ENCODE assay signal across 20 cellular contexts in the genomic region with DNA sequence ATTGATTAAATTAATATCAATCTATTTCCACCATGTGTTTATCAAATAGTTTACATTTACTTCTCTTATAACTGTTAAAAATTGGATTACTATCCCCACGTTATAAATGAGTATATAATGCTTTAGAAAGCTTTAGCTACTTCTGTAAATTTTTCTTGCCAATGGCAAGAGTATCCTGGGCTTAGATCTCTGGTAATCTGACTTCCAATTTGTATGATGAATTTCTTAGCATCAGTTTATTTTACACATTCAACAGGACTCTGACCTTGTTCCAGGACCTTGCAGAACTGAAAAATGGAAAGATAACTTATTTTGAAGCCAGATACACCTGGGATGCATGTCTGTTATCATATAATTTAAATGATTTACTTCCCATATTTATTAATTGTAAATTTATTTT.
DNase-seq lines count a peak whose midpoint lies in the region; FAIRE-seq and TF ChIP-seq lines count a peak whose summit lies in the region.
"Had no signal": no experiment of that assay in that cellular context is flagged by ENCODE, and none has a peak within 500 bp of the region (broad histone marks: within the 10 kb centered on the region; RNA-seq: fewer than 3 reads in every experiment).

No MANE protein-coding gene starts in this region.

- no peaks in the 10 kb centered on the region for H3K36me3 ChIP-seq in OCI-LY3 (replicated peaks; ENCODE audit: low read depth, low read length)
- H3K36me3 ChIP-seq in SK-N-SH (replicated peaks in 1 of 2; ENCODE audit: control insufficient read depth in 1 of 2, insufficient read depth in 2 of 2, low read length in 1 of 2) = no peaks in the 10 kb centered on the region
- H3K36me3 ChIP-seq: BLaER1 had no signal

- POLR2A ChIA-PET in SK-N-SH (lab: Yijun Ruan, JAX) = no interaction called here

- H3K4me2 ChIP-seq in OCI-LY3 (ENCODE audit: low read length) = no peak overlapping the region
- H3K4me2 ChIP-seq in SK-N-SH = no peak overlapping the region
- H3K4me2 ChIP-seq: BLaER1 had no signal

- H3K79me2 ChIP-seq in OCI-LY3 (ENCODE audit: low read length) = no peaks in the 10 kb centered on the region
- no peaks in the 10 kb centered on the region for H3K79me2 ChIP-seq in SK-N-SH (ENCODE audit: insufficient read depth)

- peak; percentile 6 for FAIRE-seq in D721Med (lab: Jason Lieb, UNC)
- FAIRE-seq: GM12878, GM19239 had no signal

- H4K20me1 ChIP-seq in OCI-LY3 (ENCODE audit: insufficient read depth, low read length) = no peaks in the 10 kb centered on the region
- no peaks in the 10 kb centered on the region for H4K20me1 ChIP-seq in SK-N-SH (ENCODE audit: insufficient read depth)
- H4K20me1 ChIP-seq: BLaER1 had no signal

- H3K4me3 ChIP-seq in OCI-LY3 (ENCODE audit: low read length) (no peak overlapping the region), SK-N-SH (ENCODE audit: low read depth in 2 of 2, low read length in 1 of 2) (no peak overlapping the region)
- H3K4me3 ChIP-seq: BLaER1, GM12878, GM23248 had no signal

- H3K4me1 ChIP-seq in OCI-LY3 (ENCODE audit: low read length) = no peaks in the 10 kb centered on the region
- no peaks in the 10 kb centered on the region; a peak in 2 of 4 replicates for H3K4me1 ChIP-seq in SK-N-SH (ENCODE audit: control insufficient read depth in 1 of 2, insufficient read depth in 2 of 2, low read depth in 1 of 2, low read length in 1 of 2)
- H3K4me1 ChIP-seq: BLaER1 had no signal

- H3K27ac ChIP-seq in OCI-LY3 (ENCODE audit: low read length) (no peak overlapping the region), SK-N-SH (ENCODE audit: low read depth in 2 of 2, low read length in 1 of 2) (no peak overlapping the region)
- H3K27ac ChIP-seq: 22Rv1, BLaER1, C4-2B, GM23248 had no signal

- WGBS in SK-N-SH (ENCODE audit: low lambda C conversion rate) = 81% methylated on average over 1 of the region's 1 CpG

- DNase-seq in D721Med (ENCODE audit: insufficient read length, low spot score) = no peak
- DNase-seq in SK-N-SH = no peak
- no peak for DNase-seq in activated naive CD4-positive, alpha-beta T cell (lab: John Stamatoyannopoulos, UW)
- no peak for DNase-seq in cerebellar nuclear complex (lab: John Stamatoyannopoulos, UW)
- DNase-seq in activated naive CD4-positive, alpha-beta T cell treated with Interleukin-2 at 50 U/mL for 16 hours = no peak
- DNase-seq: Caco-2; CD4-positive, CD25-positive, alpha-beta regulatory T cell; CD8-positive, alpha-beta T cell; DMS 273 treated with DMSO at 0.1 percent for 48 hours; DMS79; EL; GDM1; GM23248; H9 had no signal

- no peaks in the 10 kb centered on the region for H3K27me3 ChIP-seq in OCI-LY3 (ENCODE audit: low read depth, low read length)
- no peaks in the 10 kb centered on the region for H3K27me3 ChIP-seq in SK-N-SH (ENCODE audit: insufficient read depth)
- H3K27me3 ChIP-seq: BLaER1 had no signal

- CTCF ChIA-PET in SK-N-SH (lab: Yijun Ruan, JAX) = interaction anchor here (1.6 kb wide), 1 partner anchor 14 kb away, joined by 4 read pairs; no protein-coding TSS in a partner anchor

- no peaks in the 10 kb centered on the region; the same call in 1 of the 2 replicates for H3K9me2 ChIP-seq in SK-N-SH

- TF ChIP-seq EP300 in SK-N-SH (IDR thresholded peaks at IDR 0.05; ENCODE audit: borderline replicate concordance in 1 of 2, low read depth in 1 of 2, low read length in 1 of 2) = no peak

- H3K9ac ChIP-seq in OCI-LY3 (ENCODE audit: low read length) (no peak overlapping the region), SK-N-SH (no peak overlapping the region)
- H3K9ac ChIP-seq: BLaER1, GM23248 had no signal

- no peaks in the 10 kb centered on the region for H3F3A ChIP-seq in SK-N-SH (replicated peaks; ENCODE audit: insufficient read depth)

- H2AFZ ChIP-seq in OCI-LY3 (ENCODE audit: low read depth, low read length) (0 out of 2 replicates have a peak overlapping the region, but pooled peaks have one; percentile 48), SK-N-SH (ENCODE audit: low read depth) (peak overlapping the region; percentile 58; the same call in 1 of the 2 replicates)
- H2AFZ ChIP-seq: GM23248 had no signal

- no peaks in the 10 kb centered on the region for H3K9me3 ChIP-seq in OCI-LY3 (ENCODE audit: insufficient read depth, low read length)
- H3K9me3 ChIP-seq in SK-N-SH = no peaks in the 10 kb centered on the region
- H3K9me3 ChIP-seq: BLaER1 had no signal

- TF ChIP-seq RAD21 in SK-N-SH (IDR thresholded peaks at IDR 0.05; ENCODE audit: low read length) = no peak

- no peak for TF ChIP-seq CTCF in D721Med (IDR thresholded peaks at IDR 0.05; ENCODE audit: insufficient read depth, missing control alignments)
- no peak for TF ChIP-seq CTCF in OCI-LY3 (IDR thresholded peaks at IDR 0.05; ENCODE audit: low read depth, low read length)
- TF ChIP-seq CTCF in SK-N-SH (IDR thresholded peaks at IDR 0.05) = no peak

TF ChIP-seq in SK-N-SH, 30 proteins besides CTCF, POLR2A, EP300 and RAD21:
- TF ChIP-seq MEF2A (IDR thresholded peaks at IDR 0.05; ENCODE audit: borderline replicate concordance, low read depth) = no peak
- TF ChIP-seq TEAD4 (IDR thresholded peaks at IDR 0.05; ENCODE audit: borderline replicate concordance, insufficient read depth) = no peak
- no peak for TF ChIP-seq TAF1 (IDR thresholded peaks at IDR 0.05; ENCODE audit: borderline replicate concordance, low read depth, low read length)
- TF ChIP-seq, protein P1, sequence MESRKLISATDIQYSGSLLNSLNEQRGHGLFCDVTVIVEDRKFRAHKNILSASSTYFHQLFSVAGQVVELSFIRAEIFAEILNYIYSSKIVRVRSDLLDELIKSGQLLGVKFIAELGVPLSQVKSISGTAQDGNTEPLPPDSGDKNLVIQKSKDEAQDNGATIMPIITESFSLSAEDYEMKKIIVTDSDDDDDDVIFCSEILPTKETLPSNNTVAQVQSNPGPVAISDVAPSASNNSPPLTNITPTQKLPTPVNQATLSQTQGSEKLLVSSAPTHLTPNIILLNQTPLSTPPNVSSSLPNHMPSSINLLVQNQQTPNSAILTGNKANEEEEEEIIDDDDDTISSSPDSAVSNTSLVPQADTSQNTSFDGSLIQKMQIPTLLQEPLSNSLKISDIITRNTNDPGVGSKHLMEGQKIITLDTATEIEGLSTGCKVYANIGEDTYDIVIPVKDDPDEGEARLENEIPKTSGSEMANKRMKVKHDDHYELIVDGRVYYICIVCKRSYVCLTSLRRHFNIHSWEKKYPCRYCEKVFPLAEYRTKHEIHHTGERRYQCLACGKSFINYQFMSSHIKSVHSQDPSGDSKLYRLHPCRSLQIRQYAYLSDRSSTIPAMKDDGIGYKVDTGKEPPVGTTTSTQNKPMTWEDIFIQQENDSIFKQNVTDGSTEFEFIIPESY (IDR thresholded peaks at IDR 0.05; ENCODE audit: borderline replicate concordance, low read depth) = no peak
- TF ChIP-seq, protein P2, sequence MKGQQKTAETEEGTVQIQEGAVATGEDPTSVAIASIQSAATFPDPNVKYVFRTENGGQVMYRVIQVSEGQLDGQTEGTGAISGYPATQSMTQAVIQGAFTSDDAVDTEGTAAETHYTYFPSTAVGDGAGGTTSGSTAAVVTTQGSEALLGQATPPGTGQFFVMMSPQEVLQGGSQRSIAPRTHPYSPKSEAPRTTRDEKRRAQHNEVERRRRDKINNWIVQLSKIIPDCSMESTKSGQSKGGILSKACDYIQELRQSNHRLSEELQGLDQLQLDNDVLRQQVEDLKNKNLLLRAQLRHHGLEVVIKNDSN (IDR thresholded peaks at IDR 0.05; ENCODE audit: borderline replicate concordance, low read depth) = no peak
- TF ChIP-seq NFIC (IDR thresholded peaks at IDR 0.05; ENCODE audit: borderline replicate concordance) = no peak
- TF ChIP-seq, protein P3, sequence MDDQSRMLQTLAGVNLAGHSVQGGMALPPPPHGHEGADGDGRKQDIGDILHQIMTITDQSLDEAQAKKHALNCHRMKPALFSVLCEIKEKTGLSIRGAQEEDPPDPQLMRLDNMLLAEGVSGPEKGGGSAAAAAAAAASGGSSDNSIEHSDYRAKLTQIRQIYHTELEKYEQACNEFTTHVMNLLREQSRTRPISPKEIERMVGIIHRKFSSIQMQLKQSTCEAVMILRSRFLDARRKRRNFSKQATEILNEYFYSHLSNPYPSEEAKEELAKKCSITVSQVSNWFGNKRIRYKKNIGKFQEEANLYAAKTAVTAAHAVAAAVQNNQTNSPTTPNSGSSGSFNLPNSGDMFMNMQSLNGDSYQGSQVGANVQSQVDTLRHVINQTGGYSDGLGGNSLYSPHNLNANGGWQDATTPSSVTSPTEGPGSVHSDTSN (IDR thresholded peaks at IDR 0.05) = no peak
- no peak for TF ChIP-seq SMC3 (IDR thresholded peaks at IDR 0.05; ENCODE audit: low read depth, low read length)
- no peak for TF ChIP-seq RCOR1 (IDR thresholded peaks at IDR 0.05; ENCODE audit: low read length)
- no peak for TF ChIP-seq EZH2phosphoT487 (IDR thresholded peaks at IDR 0.05; ENCODE audit: borderline replicate concordance, low read depth)
- TF ChIP-seq, protein P4, sequence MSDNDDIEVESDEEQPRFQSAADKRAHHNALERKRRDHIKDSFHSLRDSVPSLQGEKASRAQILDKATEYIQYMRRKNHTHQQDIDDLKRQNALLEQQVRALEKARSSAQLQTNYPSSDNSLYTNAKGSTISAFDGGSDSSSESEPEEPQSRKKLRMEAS (IDR thresholded peaks at IDR 0.05; ENCODE audit: low read depth) = no peak
- TF ChIP-seq GABPA (IDR thresholded peaks at IDR 0.05; ENCODE audit: low read depth) = no peak
- no peak for TF ChIP-seq YY1 (IDR thresholded peaks at IDR 0.05; ENCODE audit: low read depth)
